Comparison of ENCODE assay signal across 15 cellular contexts in the genomic region with DNA sequence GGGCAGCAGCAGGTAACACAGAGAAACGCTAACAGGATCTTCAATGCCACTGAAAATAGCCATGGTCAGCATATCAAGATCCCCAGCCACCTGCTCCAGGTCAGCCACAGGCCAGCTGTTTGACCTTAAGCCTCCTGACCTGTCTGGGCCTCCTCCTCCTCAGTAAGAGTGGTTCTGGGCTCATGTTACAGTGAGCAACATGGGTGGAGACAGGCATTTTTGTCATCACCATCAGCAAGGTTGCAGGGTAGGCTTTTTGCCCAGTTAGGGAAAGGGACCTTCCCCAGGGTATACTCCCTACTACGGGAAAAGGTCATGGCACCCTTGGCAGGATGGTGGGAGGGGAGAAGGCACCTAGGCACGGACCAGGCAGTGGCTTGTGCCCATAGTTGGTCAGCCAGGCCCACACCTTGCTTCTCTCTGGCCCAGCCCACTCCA.
A peak's percentile ranks its signal among the peaks of the same experiment; 100 is the strongest.
DNase-seq lines count a peak whose midpoint lies in the region; ATAC-seq, FAIRE-seq and TF ChIP-seq lines count a peak whose summit lies in the region.
"Had no signal": no experiment of that assay in that cellular context is flagged by ENCODE, and none has a peak within 500 bp of the region (broad histone marks: within the 10 kb centered on the region; RNA-seq: fewer than 3 reads in every experiment).

No MANE protein-coding gene starts in this region.

- WGBS in HepG2 (ENCODE audit: low lambda C conversion rate), result no CpG with 5 or more reads among the region's 3 CpGs
- 72% methylated on average over 3 of the region's 3 CpGs for whole genome bisulfite sequencing in prostate gland

- in situ Hi-C loops in HepG2 (cut with HindIII; ENCODE audit: extremely low pct_ligation_motif_present, low pct_unique_long_range_greater_than_20kb), result no loop called here

- intact Hi-C loops in left ventricle myocardium superior (cut with micrococcal nuclease), result loop anchor here (10.0 kb wide), 1 partner anchor 161 kb away; no protein-coding TSS in a partner anchor
- intact Hi-C loops in Right ventricle myocardium superior (cut with DNase I), result no loop called here
- intact Hi-C loops in HepG2 (cut with micrococcal nuclease; ENCODE audit: unreplicated experiment), result no loop called here
- intact Hi-C loops in prostate gland (cut with DNase I), result no loop called here

- POLR2A ChIA-PET in HepG2 (lab: Yijun Ruan, JAX), result no interaction called here

- peaks cover 22% of the 10 kb centered on the region for H3K4me1 Mint-ChIP-seq in activated T-cell treated with anti-CD3 and anti-CD28 coated beads, Interleukin-2, amount 50 U/mL, for 4 hours (ENCODE audit: low read depth)

- H3K4me2 ChIP-seq in HepG2 (ENCODE audit: low read depth, low read length), result no peak overlapping the region

- no TSS peak for BruUV-seq in HepG2 (replicated peaks; lab: Mats Ljungman, UMichigan)

- TF ChIP-seq CTCF in VCaP (conservative IDR thresholded peaks at IDR 0.05) (no peak), HepG2 (CRISPR knock-in tag; IDR thresholded peaks at IDR 0.05) (no peak), prostate gland (IDR thresholded peaks at IDR 0.05) (no peak)

- no peak overlapping the region for H3K9ac ChIP-seq in HepG2 (ENCODE audit: insufficient read depth, low read depth, low read length)

- no peaks in the 10 kb centered on the region for H3K79me2 ChIP-seq in HepG2 (ENCODE audit: insufficient read depth, low read length)

- no peak for TF ChIP-seq POLR2A in HepG2 (IDR thresholded peaks at IDR 0.05; ENCODE audit: insufficient read depth in 1 of 2, low read depth in 2 of 2, low read length in 2 of 2)
- no peak for TF ChIP-seq POLR2A in prostate gland (IDR thresholded peaks at IDR 0.05)

- H3K27me3 ChIP-seq in HepG2 (ENCODE audit: control insufficient read depth in 1 of 2, insufficient read depth in 2 of 2, low read length in 2 of 2) (no peaks in the 10 kb centered on the region), prostate gland (replicated peaks; ENCODE audit: insufficient read depth) (no peaks in the 10 kb centered on the region)
- H3K27me3 ChIP-seq: transverse colon had no signal

- no peaks in the 10 kb centered on the region for H4K20me1 ChIP-seq in HepG2 (ENCODE audit: insufficient read depth, low read length)

- H3K4me3 ChIP-seq in HepG2 (replicated peaks in 1 of 3; ENCODE audit: insufficient read depth in 1 of 3, low read depth in 2 of 3, low read length in 3 of 3) (no peak overlapping the region), prostate gland (no peak overlapping the region)
- H3K4me3 ChIP-seq: transverse colon had no signal

- H3K4me3 Mint-ChIP-seq in activated T-cell treated with anti-CD3 and anti-CD28 coated beads, Interleukin-2, amount 50 U/mL, for 4 hours, result no peak overlapping the region
- H3K4me3 Mint-ChIP-seq: dendritic cell treated with granulocyte-macrophage colony-stimulating factor and Interleukin-4, amounts not matched to agents 40 ng/mL and 50 ng/mL, for 4 days; naive thymus-derived CD4-positive, alpha-beta T cell had no signal

- CTCF ChIA-PET in HepG2 (lab: Yijun Ruan, JAX; ENCODE audit: low intra/inter-chr PET ratio, low total read pairs), result no interaction called here

- FAIRE-seq in HepG2 (lab: Jason Lieb, UNC), result no peak

- H3K27ac ChIP-seq in VCaP (peak overlapping the region; percentile 95; the same call in 1 of the 2 replicates), HepG2 (ENCODE audit: extremely low read length, insufficient read depth, low read length) (no peak overlapping the region), prostate gland (no peak overlapping the region)

- ATAC-seq in left ventricle myocardium superior, result peak; percentile 1
- no peak for ATAC-seq in Right ventricle myocardium superior (ENCODE audit: poor library complexity)
- no peak for ATAC-seq in HepG2
- no peak for ATAC-seq in GM18867 (IDR thresholded peaks at IDR 0.05; ENCODE audit: unreplicated experiment)
- ATAC-seq in activated T-cell treated with anti-CD3 and anti-CD28 coated beads, Interleukin-2, amount 50 U/mL, for 4 hours, result no peak
- ATAC-seq in GM21576 (IDR thresholded peaks at IDR 0.05; ENCODE audit: unreplicated experiment), result no peak
- ATAC-seq: naive thymus-derived CD4-positive, alpha-beta T cell had no signal

- H3K36me3 ChIP-seq in HepG2 (replicated peaks in 1 of 2; ENCODE audit: control insufficient read depth in 1 of 2, insufficient read depth in 2 of 2, low read length in 2 of 2), result no peaks in the 10 kb centered on the region
- H3K36me3 ChIP-seq in prostate gland, result no peaks in the 10 kb centered on the region

- H3K27me3 Mint-ChIP-seq in activated T-cell treated with anti-CD3 and anti-CD28 coated beads, Interleukin-2, amount 50 U/mL, for 4 hours (ENCODE audit: low read depth), result no peaks in the 10 kb centered on the region
- H3K27me3 Mint-ChIP-seq: dendritic cell treated with granulocyte-macrophage colony-stimulating factor and Interleukin-4, amounts not matched to agents 40 ng/mL and 50 ng/mL, for 4 days; naive thymus-derived CD4-positive, alpha-beta T cell had no signal

- no peaks in the 10 kb centered on the region for H3K9me3 Mint-ChIP-seq in activated T-cell treated with anti-CD3 and anti-CD28 coated beads, Interleukin-2, amount 50 U/mL, for 4 hours
- H3K9me3 Mint-ChIP-seq: dendritic cell treated with granulocyte-macrophage colony-stimulating factor and Interleukin-4, amounts not matched to agents 40 ng/mL and 50 ng/mL, for 4 days; naive thymus-derived CD4-positive, alpha-beta T cell had no signal

- TF ChIP-seq EP300 in HepG2 (IDR thresholded peaks at IDR 0.05; ENCODE audit: low read depth in 2 of 2, low read length in 2 of 2) (no peak), HepG2 (CRISPR knock-in tag; IDR thresholded peaks at IDR 0.05; ENCODE audit: borderline replicate concordance) (no peak)

- no peak for TF ChIP-seq RAD21 in HepG2 (CRISPR knock-in tag; IDR thresholded peaks at IDR 0.05)

- no peak for DNase-seq in left ventricle myocardium superior
- DNase-seq in Right ventricle myocardium superior, result no peak
- DNase-seq in HepG2 (ENCODE audit: low spot score), result no peak
- DNase-seq in prostate gland (ENCODE audit: low spot score), result no peak
- no peak for DNase-seq in activated T-cell treated with anti-CD3 and anti-CD28 coated beads, Interleukin-2, amount 50 U/mL, for 4 hours
- DNase-seq: activated CD4-positive, alpha-beta T cell treated with anti-CD3 and anti-CD28 coated beads, Interleukin-2, amount 50 U/mL, for 1 hour; naive thymus-derived CD4-positive, alpha-beta T cell; NCI-H2081 treated with DMSO at 0.1 percent for 48 hours; stimulated activated CD4-positive, alpha-beta T cell treated with anti-CD3 and anti-CD28 coated beads, Interleukin-1b, Interleukin-23, amount 100 ng/mL, for 48 hours; T1000; transverse colon had no signal

- peaks cover 32% of the 10 kb centered on the region for H3K36me3 Mint-ChIP-seq in activated T-cell treated with anti-CD3 and anti-CD28 coated beads, Interleukin-2, amount 50 U/mL, for 4 hours (ENCODE audit: insufficient read depth)

- H3K4me1 ChIP-seq in HepG2 (ENCODE audit: insufficient read depth, low read length) (peaks cover 18% of the 10 kb centered on the region), prostate gland (replicated peaks) (peaks cover 15% of the 10 kb centered on the region)

- H3K9me3 ChIP-seq in HepG2 (ENCODE audit: low read length) (no peaks in the 10 kb centered on the region), prostate gland (no peaks in the 10 kb centered on the region)
- H3K9me3 ChIP-seq: transverse colon had no signal

- no peak overlapping the region for H2AFZ ChIP-seq in HepG2 (ENCODE audit: low read length)

TF ChIP-seq in HepG2, 621 proteins besides CTCF, POLR2A, EP300 and RAD21:
- TF ChIP-seq MAFK (conservative IDR thresholded peaks at IDR 0.05 in 1 of 2, IDR thresholded peaks at IDR 0.05 in 1 of 2; ENCODE audit: low read length in 2 of 2) (peak; percentile 55 to 68; a peak in 3 of 4 replicates), HDAC2 (CRISPR knock-in tag; IDR thresholded peaks at IDR 0.05) (no peak), ZNF329 (CRISPR knock-in tag; IDR thresholded peaks at IDR 0.05; ENCODE audit: low read depth) (no peak), MAFF (IDR thresholded peaks at IDR 0.05; ENCODE audit: low read depth, low read length) (0 out of 2 replicates have a peak, but pooled peaks have one; percentile 16), HOXD1 (CRISPR knock-in tag; IDR thresholded peaks at IDR 0.05) (no peak)
- TF ChIP-seq, protein P1, sequence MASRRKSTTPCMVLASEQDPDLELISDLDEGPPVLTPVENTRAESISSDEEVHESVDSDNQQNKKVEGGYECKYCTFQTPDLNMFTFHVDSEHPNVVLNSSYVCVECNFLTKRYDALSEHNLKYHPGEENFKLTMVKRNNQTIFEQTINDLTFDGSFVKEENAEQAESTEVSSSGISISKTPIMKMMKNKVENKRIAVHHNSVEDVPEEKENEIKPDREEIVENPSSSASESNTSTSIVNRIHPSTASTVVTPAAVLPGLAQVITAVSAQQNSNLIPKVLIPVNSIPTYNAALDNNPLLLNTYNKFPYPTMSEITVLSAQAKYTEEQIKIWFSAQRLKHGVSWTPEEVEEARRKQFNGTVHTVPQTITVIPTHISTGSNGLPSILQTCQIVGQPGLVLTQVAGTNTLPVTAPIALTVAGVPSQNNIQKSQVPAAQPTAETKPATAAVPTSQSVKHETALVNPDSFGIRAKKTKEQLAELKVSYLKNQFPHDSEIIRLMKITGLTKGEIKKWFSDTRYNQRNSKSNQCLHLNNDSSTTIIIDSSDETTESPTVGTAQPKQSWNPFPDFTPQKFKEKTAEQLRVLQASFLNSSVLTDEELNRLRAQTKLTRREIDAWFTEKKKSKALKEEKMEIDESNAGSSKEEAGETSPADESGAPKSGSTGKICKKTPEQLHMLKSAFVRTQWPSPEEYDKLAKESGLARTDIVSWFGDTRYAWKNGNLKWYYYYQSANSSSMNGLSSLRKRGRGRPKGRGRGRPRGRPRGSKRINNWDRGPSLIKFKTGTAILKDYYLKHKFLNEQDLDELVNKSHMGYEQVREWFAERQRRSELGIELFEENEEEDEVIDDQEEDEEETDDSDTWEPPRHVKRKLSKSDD (CRISPR knock-in tag; IDR thresholded peaks at IDR 0.05; ENCODE audit: low read depth), result no peak
